27 cellular contexts compared by ENCODE assay signal in genomic region chr6:140736227-140736626, GRCh38.
DNase-seq lines count a peak whose midpoint lies in the region; FAIRE-seq and TF ChIP-seq lines count a peak whose summit lies in the region.
"Had no signal": no experiment of that assay in that cellular context is flagged by ENCODE, and none has a peak within 500 bp of the region (broad histone marks: within the 10 kb centered on the region; RNA-seq: fewer than 3 reads in every experiment).

No MANE protein-coding gene starts in this region.

- TF ChIP-seq POLR2A in H54 (IDR thresholded peaks at IDR 0.05; ENCODE audit: low read depth, low read length) = no peak

- no peak overlapping the region for H3K4me3 ChIP-seq in choroid plexus epithelial cell (ENCODE audit: low read depth, low read length)
- H3K4me3 ChIP-seq: A549, body of pancreas, coronary artery, Peyer's patch, SJCRH30, uterus had no signal

- peak; percentile 3 for DNase-seq in AG08395 (ENCODE audit: low spot score)
- DNase-seq in NCI-H2171 (lab: John Stamatoyannopoulos, UW) = peak; percentile 13
- DNase-seq in choroid plexus epithelial cell (ENCODE audit: low read depth) = peak; percentile 68
- DNase-seq in left kidney (ENCODE audit: low read depth, low spot score) = peak; percentile 26
- DNase-seq in H54 (ENCODE audit: insufficient read length, low spot score) = no peak
- no peak for DNase-seq in inferior parietal cortex (ENCODE audit: extremely low spot score)
- DNase-seq in HCEC 1CT = no peak
- DNase-seq in central memory CD4-positive, alpha-beta T cell = no peak
- DNase-seq: activated CD4-positive, alpha-beta T cell treated with anti-CD3 and anti-CD28 coated beads for 1 hour; activated CD8-positive, alpha-beta T cell treated with anti-CD3 and anti-CD28 coated beads for 36 hours; activated effector memory CD4-positive, alpha-beta T cell treated with Interleukin-2 at 50 U/mL for 16 hours; activated naive CD8-positive, alpha-beta T cell treated with anti-CD3 and anti-CD28 coated beads, Interleukin-2, amount 10 ng/mL, durations not matched to agents 7 days and 5 days; body of pancreas; COR-L47; foreskin melanocyte; GF-D8; H7; left cardiac atrium; NCI-H187 treated with DMSO at 0.1 percent for 48 hours; NCI-H446 treated with DMSO at 0.1 percent for 48 hours; nucleus accumbens; Peyer's patch; SJCRH30; stimulated activated CD4-positive, alpha-beta T cell treated with anti-CD3 and anti-CD28 coated beads, Interleukin-4, amount 100 ng/mL, for 1 hour; uterus had no signal

- FAIRE-seq in H54 (lab: Jason Lieb, UNC) = no peak
- FAIRE-seq: A549 had no signal

- no peak for TF ChIP-seq CTCF in choroid plexus epithelial cell (conservative IDR thresholded peaks at IDR 0.05; ENCODE audit: low read depth, low read length)

Comparison
In these comparisons a context has a peak if more than half of its experiments do, and no peak if none do; other contexts are left out.
1. DNase-seq: peak in AG08395 (single experiment), NCI-H2171 (single experiment), choroid plexus epithelial cell (single experiment) and left kidney (single experiment); none in H54 (single experiment), inferior parietal cortex (single experiment), HCEC 1CT (single experiment) and central memory CD4-positive, alpha-beta T cell (single experiment).